ENCODE assay signal across 21 cellular contexts in genomic region chr6:11667876-11668275, GRCh38.
"Had no signal": no experiment of that assay in that cellular context is flagged by ENCODE, and none has a peak within 500 bp of the region (broad histone marks: within the 10 kb centered on the region; RNA-seq: fewer than 3 reads in every experiment).

No MANE protein-coding gene starts in this region.

- H3K27ac Mint-ChIP-seq: dendritic cell treated with granulocyte-macrophage colony-stimulating factor and Interleukin-4, amounts not matched to agents 40 ng/mL and 50 ng/mL, for 4 days; memory B cell; naive B cell; natural killer cell treated with Interleukin-12 subunit alpha and Interleukin-12 subunit beta and Interleukin-15 and Interleukin-18, amount 100 ng/mL, for 72 hours; stimulated activated effector memory CD8-positive, alpha-beta T cell treated with anti-CD3 and anti-CD28 coated beads, Interleukin-12 subunit alpha, Interleukin-12 subunit beta, amount 100 ng/mL, for 72 hours had no signal

- H3K4me3 Mint-ChIP-seq: dendritic cell treated with granulocyte-macrophage colony-stimulating factor and Interleukin-4, amounts not matched to agents 40 ng/mL and 50 ng/mL, for 4 days; memory B cell; naive B cell; natural killer cell treated with Interleukin-12 subunit alpha and Interleukin-12 subunit beta and Interleukin-15 and Interleukin-18, amount 100 ng/mL, for 72 hours; neural crest cell; stimulated activated effector memory CD8-positive, alpha-beta T cell treated with anti-CD3 and anti-CD28 coated beads, Interleukin-12 subunit alpha, Interleukin-12 subunit beta, amount 100 ng/mL, for 72 hours had no signal

- H3K9me3 ChIP-seq: colonic mucosa, neutrophil, pancreas, right lobe of liver, stomach, thyroid gland, vagina had no signal

- H3K4me3 ChIP-seq: colonic mucosa, lung, pancreas, right lobe of liver, stomach, thyroid gland, vagina had no signal

- H3K36me3 ChIP-seq: colonic mucosa, neutrophil, pancreas, right lobe of liver, stomach, thyroid gland, vagina had no signal

- H3K9me3 Mint-ChIP-seq: dendritic cell treated with granulocyte-macrophage colony-stimulating factor and Interleukin-4, amounts not matched to agents 40 ng/mL and 50 ng/mL, for 4 days; natural killer cell treated with Interleukin-12 subunit alpha and Interleukin-12 subunit beta and Interleukin-15 and Interleukin-18, amount 100 ng/mL, for 72 hours had no signal

- H3K4me1 Mint-ChIP-seq: memory B cell, naive B cell, neural crest cell had no signal

- H3K4me1 ChIP-seq: colonic mucosa, pancreas, right lobe of liver, stomach, thyroid gland, vagina had no signal

- DNase-seq: colonic mucosa; effector CD8-positive, alpha-beta T cell; erythroblast; head of caudate nucleus; naive B cell; pancreas; right lobe of liver; stimulated activated CD4-positive, alpha-beta T cell treated with anti-CD3 and anti-CD28 coated beads, Interleukin-2, amount 100 ng/mL, for 24 hours; stimulated activated CD4-positive, alpha-beta T cell treated with anti-CD3 and anti-CD28 coated beads, Interleukin-4, amount 100 ng/mL, for 24 hours; stimulated activated naive CD4-positive, alpha-beta T cell treated with Interleukin-2 at 50 U/mL for 16 hours; stomach; thyroid gland had no signal

- ATAC-seq: left lobe of liver; natural killer cell treated with Interleukin-12 subunit alpha and Interleukin-12 subunit beta and Interleukin-15 and Interleukin-18, amount 100 ng/mL, for 72 hours; pancreas; right lobe of liver; stimulated activated effector memory CD8-positive, alpha-beta T cell treated with anti-CD3 and anti-CD28 coated beads, Interleukin-12 subunit alpha, Interleukin-12 subunit beta, amount 100 ng/mL, for 72 hours had no signal

- H3K36me3 Mint-ChIP-seq: naive B cell; natural killer cell treated with Interleukin-12 subunit alpha and Interleukin-12 subunit beta and Interleukin-15 and Interleukin-18, amount 100 ng/mL, for 72 hours; stimulated activated effector memory CD8-positive, alpha-beta T cell treated with anti-CD3 and anti-CD28 coated beads, Interleukin-12 subunit alpha, Interleukin-12 subunit beta, amount 100 ng/mL, for 72 hours had no signal

- H3K27me3 Mint-ChIP-seq: dendritic cell treated with granulocyte-macrophage colony-stimulating factor and Interleukin-4, amounts not matched to agents 40 ng/mL and 50 ng/mL, for 4 days had no signal
